ENCODE assay signal across 17 cellular contexts in genomic region chr6:90739339-90739738, GRCh38.
"Had no signal": no experiment of that assay in that cellular context is flagged by ENCODE, and none has a peak within 500 bp of the region (broad histone marks: within the 10 kb centered on the region; RNA-seq: fewer than 3 reads in every experiment).

No MANE protein-coding gene starts in this region.

- ATAC-seq: activated CD8-positive, alpha-beta T cell treated with anti-CD3 and anti-CD28 coated beads for 36 hours; activated T-helper 17 cell treated with anti-CD3 and anti-CD28 coated beads, Interleukin-2, amount 50 U/mL, for 72 hours; natural killer cell; right lobe of liver had no signal

- DNase-seq: activated B cell treated with CpG ODN at 0.5 μM for 24 hours; activated CD4-positive, alpha-beta T cell treated with anti-CD3 and anti-CD28 coated beads for 4 hours; activated CD8-positive, alpha-beta T cell treated with anti-CD3 and anti-CD28 coated beads for 36 hours; activated naive CD4-positive, alpha-beta T cell; activated naive CD8-positive, alpha-beta T cell treated with anti-CD3 and anti-CD28 coated beads for 36 hours; activated T-cell treated with anti-CD3 and anti-CD28 coated beads, Interleukin-2, amount 50 U/mL, for 1 hour; amygdala; erythroblast; natural killer cell; right lobe of liver; small intestine; stimulated activated CD4-positive, alpha-beta T cell treated with anti-CD3 and anti-CD28 coated beads, Interleukin-15, amount 100 ng/mL, for 24 hours; stimulated activated CD4-positive, alpha-beta T cell treated with anti-CD3 and anti-CD28 coated beads, Interleukin-2, amount 100 ng/mL, for 48 hours; uterus had no signal

- H3K36me3 ChIP-seq: right lobe of liver, tibial nerve, uterus had no signal

- H3K4me3 ChIP-seq: right lobe of liver, tibial nerve, uterus had no signal

- H3K27ac ChIP-seq: parathyroid adenoma, right lobe of liver, tibial nerve, uterus had no signal

- H3K9ac ChIP-seq: parathyroid adenoma had no signal

- H3K27me3 ChIP-seq: right lobe of liver, tibial nerve, uterus had no signal

- H3K4me1 ChIP-seq: parathyroid adenoma, right lobe of liver, tibial nerve, uterus had no signal

- H3K9me3 ChIP-seq: right lobe of liver, uterus had no signal
